14 cellular contexts compared by ENCODE assay signal in the genomic region with DNA sequence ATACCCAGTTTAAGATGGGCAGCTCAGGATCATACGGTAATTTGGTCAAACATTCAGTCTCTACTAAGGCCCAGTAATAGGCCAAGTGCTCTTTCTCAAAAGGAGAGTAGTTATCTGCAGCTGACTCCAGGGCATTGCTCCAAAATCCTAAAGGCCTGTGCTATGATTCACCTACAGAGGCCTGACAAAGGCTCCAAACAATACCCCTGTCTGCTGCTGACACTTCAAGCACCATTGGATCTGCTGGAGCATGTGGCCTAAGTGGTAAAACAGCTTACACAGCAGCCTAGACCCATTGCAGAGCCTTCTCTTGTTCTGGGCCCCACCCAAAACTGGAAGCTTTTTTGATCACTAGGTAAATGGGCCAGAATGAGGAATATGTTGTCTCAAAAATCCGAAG. TPM values are rescaled to one million over a fixed set of nuclear protein-coding genes. Genes with fewer than 3 reads are reported as not detected.
"Had no signal": no experiment of that assay in that cellular context is flagged by ENCODE, and none has a peak within 500 bp of the region (broad histone marks: within the 10 kb centered on the region; RNA-seq: fewer than 3 reads in every experiment).

No MANE protein-coding gene starts in this region.

- H3K36me3 ChIP-seq: adrenal gland, gastrocnemius medialis, heart left ventricle, lower lobe of right lung, thyroid gland had no signal

- H3K9me3 Mint-ChIP-seq: stimulated activated memory B cell treated with anti-CD40 and anti-IgM and Interleukin-4, amounts not matched to agents 10 μg/mL and 1 μg/mL and 100 μg/mL, for 72 hours had no signal

- H3K9me3 ChIP-seq: adrenal gland, gastrocnemius medialis, heart left ventricle, lower lobe of right lung, thyroid gland had no signal

- H3K27me3 Mint-ChIP-seq: stimulated activated memory B cell treated with anti-CD40 and anti-IgM and Interleukin-4, amounts not matched to agents 10 μg/mL and 1 μg/mL and 100 μg/mL, for 72 hours had no signal

- DNase-seq: activated CD4-positive, CD25-positive, alpha-beta regulatory T cell treated with anti-CD3 and anti-CD28 coated beads, Interleukin-2, amount 50 U/mL, for 72 hours; activated naive CD4-positive, alpha-beta T cell; activated T-cell treated with anti-CD3 and anti-CD28 coated beads for 4 hours; adrenal gland; central memory CD4-positive, alpha-beta T cell; gastrocnemius medialis; heart left ventricle; left colon; lower lobe of right lung; midbrain; thyroid gland had no signal

- H3K4me3 ChIP-seq: adrenal gland, coronary artery, gastrocnemius medialis, heart left ventricle, lower lobe of right lung, thyroid gland had no signal

- ATAC-seq: gastrocnemius medialis; heart left ventricle; left colon; lower lobe of right lung; stimulated activated memory B cell treated with anti-CD40 and anti-IgM and Interleukin-4, amounts not matched to agents 10 μg/mL and 1 μg/mL and 100 μg/mL, for 72 hours had no signal

- H3K27ac Mint-ChIP-seq: stimulated activated memory B cell treated with anti-CD40 and anti-IgM and Interleukin-4, amounts not matched to agents 10 μg/mL and 1 μg/mL and 100 μg/mL, for 72 hours had no signal

- H3K27me3 ChIP-seq: adrenal gland, gastrocnemius medialis, heart left ventricle, thyroid gland had no signal

- H3K4me3 Mint-ChIP-seq: stimulated activated memory B cell treated with anti-CD40 and anti-IgM and Interleukin-4, amounts not matched to agents 10 μg/mL and 1 μg/mL and 100 μg/mL, for 72 hours had no signal

- H3K27ac ChIP-seq: adrenal gland, coronary artery, gastrocnemius medialis, heart left ventricle, lower lobe of right lung, thyroid gland had no signal

- H3K4me1 ChIP-seq: adrenal gland, gastrocnemius medialis, lower lobe of right lung, thyroid gland had no signal

RNA-seq across cellular contexts. Expression of gene SLAMF7, which starts 22.8 kb away (rescaled TPM):
- total RNA-seq: renal cortical epithelial cell had no signal

RNA-seq across cellular contexts. Expression of gene LY9, which starts 34.1 kb away (rescaled TPM):
- total RNA-seq: gastrocnemius medialis, renal cortical epithelial cell had no signal

RNA-seq across cellular contexts. Expression of gene CD48, which starts 50.3 kb away (rescaled TPM):
- total RNA-seq: renal cortical epithelial cell had no signal
